Comparison of ENCODE assay signal across 2 cellular contexts in the genomic region with DNA sequence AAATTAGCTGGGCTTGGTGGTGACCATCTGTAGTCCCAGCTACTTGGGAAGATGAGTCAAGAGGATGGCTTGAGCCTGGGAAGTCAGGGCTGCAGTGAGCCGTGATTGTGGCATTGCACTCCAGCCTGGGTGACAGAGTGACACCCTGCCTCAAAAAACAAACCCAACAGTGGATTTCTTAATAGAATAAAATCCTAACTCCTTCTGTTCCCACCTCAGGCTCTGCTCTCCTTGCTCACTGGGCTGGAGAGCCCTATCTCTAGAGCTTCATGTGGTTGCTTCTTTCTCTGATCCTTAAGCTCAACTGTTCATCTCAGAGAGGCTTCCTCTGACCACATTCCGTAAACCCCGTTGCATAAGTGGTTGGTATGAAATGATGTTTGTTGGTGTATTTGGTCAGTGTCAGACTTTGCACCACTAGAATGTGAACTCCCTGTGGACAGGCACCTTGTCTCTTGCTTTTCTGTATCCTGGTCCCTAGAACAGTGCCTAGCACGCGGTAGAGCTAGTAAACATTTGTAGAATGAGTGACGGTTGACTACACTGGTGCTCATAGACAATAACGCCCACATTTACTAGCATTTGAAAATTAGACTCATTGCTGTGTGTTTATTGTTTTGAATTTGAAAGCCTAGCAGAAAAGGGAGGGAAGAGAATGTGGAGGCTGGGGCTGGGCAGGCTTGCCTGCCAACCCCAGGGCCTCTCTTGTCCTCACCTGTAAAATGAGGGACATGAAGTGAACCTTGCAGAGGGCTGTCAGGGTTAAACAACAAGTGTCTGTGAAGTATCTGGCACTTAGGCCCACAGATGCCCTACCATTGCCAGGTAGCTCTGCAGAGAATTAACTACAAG.
TF ChIP-seq lines count a peak whose summit lies in the region.

No MANE protein-coding gene starts in this region.

TF ChIP-seq in SK-N-SH, 30 proteins besides CTCF, POLR2A, EP300 and RAD21:
- TF ChIP-seq, protein P1, sequence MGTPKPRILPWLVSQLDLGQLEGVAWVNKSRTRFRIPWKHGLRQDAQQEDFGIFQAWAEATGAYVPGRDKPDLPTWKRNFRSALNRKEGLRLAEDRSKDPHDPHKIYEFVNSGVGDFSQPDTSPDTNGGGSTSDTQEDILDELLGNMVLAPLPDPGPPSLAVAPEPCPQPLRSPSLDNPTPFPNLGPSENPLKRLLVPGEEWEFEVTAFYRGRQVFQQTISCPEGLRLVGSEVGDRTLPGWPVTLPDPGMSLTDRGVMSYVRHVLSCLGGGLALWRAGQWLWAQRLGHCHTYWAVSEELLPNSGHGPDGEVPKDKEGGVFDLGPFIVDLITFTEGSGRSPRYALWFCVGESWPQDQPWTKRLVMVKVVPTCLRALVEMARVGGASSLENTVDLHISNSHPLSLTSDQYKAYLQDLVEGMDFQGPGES (IDR thresholded peaks at IDR 0.05; ENCODE audit: low read depth, low read length): no peak
- TF ChIP-seq TCF12 (IDR thresholded peaks at IDR 0.05) (no peak), USF2 (IDR thresholded peaks at IDR 0.05; ENCODE audit: borderline replicate concordance, low read depth, low read length) (no peak), POLR2AphosphoS5 (IDR thresholded peaks at IDR 0.05; ENCODE audit: low read depth, low read length) (no peak), FOXM1 (IDR thresholded peaks at IDR 0.05; ENCODE audit: low read depth) (no peak), RXRA (IDR thresholded peaks at IDR 0.05; ENCODE audit: borderline replicate concordance, low read depth) (no peak), GATA2 (CRISPR knock-in tag; IDR thresholded peaks at IDR 0.05) (no peak), GABPA (IDR thresholded peaks at IDR 0.05; ENCODE audit: low read depth) (no peak), TEAD4 (IDR thresholded peaks at IDR 0.05; ENCODE audit: borderline replicate concordance, insufficient read depth) (no peak), NFIC (IDR thresholded peaks at IDR 0.05; ENCODE audit: borderline replicate concordance) (no peak), RFX5 (IDR thresholded peaks at IDR 0.05; ENCODE audit: low read length) (no peak), YY1 (IDR thresholded peaks at IDR 0.05; ENCODE audit: low read depth) (no peak), USF1 (IDR thresholded peaks at IDR 0.05; ENCODE audit: borderline replicate concordance, low read depth) (no peak), FOXJ3 (CRISPR knock-in tag; IDR thresholded peaks at IDR 0.05) (no peak), CHD2 (IDR thresholded peaks at IDR 0.05; ENCODE audit: low read length, partially characterized antibody) (no peak), RCOR1 (IDR thresholded peaks at IDR 0.05; ENCODE audit: low read length) (no peak), MAX (IDR thresholded peaks at IDR 0.05; ENCODE audit: low read depth) (no peak), NRF1 (IDR thresholded peaks at IDR 0.05; ENCODE audit: low read depth, low read length) (no peak), SIN3A (IDR thresholded peaks at IDR 0.05; ENCODE audit: borderline replicate concordance, low read depth, low read length) (no peak)

TF ChIP-seq in SK-N-SH treated with all-trans-retinoic acid at 6 μM for 48 hours, 23 proteins besides CTCF, POLR2A, EP300 and RAD21:
- TF ChIP-seq ARNTL (CRISPR knock-in tag; IDR thresholded peaks at IDR 0.05; ENCODE audit: borderline replicate concordance, low read depth) (no peak), OSR1 (CRISPR knock-in tag; IDR thresholded peaks at IDR 0.05) (no peak)
